In the genomic region with DNA sequence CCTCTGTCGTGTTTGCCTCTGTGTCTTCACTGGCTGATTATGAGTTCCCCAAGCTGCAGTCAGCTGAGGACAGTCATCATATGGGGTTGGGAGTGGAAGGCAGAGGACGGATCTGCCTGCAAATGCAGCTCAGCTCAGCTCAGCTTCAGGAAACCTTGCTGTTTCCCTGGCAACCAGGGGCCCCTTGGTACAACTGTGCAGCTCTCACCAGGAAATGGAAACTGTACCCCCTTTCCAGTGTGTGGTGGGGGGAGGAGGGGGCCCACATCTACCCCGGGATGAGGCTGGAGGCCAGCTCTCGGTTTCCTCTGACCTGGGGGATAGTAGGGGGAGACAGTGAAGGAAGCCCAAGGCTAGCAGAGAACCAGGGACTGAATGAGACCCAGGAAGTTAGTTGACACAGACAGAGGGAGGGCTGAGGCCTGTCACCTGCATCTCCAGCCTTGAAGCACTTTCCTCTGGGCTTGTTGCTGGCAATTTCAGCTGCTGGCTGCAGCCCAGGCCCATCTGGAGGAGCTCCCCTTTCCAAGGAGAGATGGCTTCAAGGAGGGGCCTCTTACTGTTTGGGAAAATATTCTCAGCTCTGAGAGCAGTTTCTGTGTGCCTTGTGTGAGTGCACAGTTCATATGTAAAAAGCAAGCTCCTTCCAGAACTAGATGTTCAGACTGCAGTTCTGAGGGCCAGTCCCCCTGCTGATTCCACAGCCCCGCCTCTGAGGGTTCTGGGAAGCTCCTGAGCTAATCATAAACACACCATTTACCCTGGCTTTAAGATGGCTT, we compare ENCODE assay signal across 7 cellular contexts. TPM values are rescaled to one million over a fixed set of nuclear protein-coding genes. Genes with fewer than 3 reads are reported as not detected.
A peak's percentile ranks its signal among the peaks of the same experiment; 100 is the strongest.
DNase-seq lines count a peak whose midpoint lies in the region; ATAC-seq and TF ChIP-seq lines count a peak whose summit lies in the region.

No MANE protein-coding gene starts in this region.

- H3K9me3 Mint-ChIP-seq in activated naive CD4-positive, alpha-beta T cell treated with anti-CD3 and anti-CD28 coated beads, Interleukin-2, amount 50 U/mL, for 72 hours, result no peaks in the 10 kb centered on the region

- H3K36me3 ChIP-seq in Panc1 (ENCODE audit: control insufficient read depth, insufficient read depth, low read length), result no peaks in the 10 kb centered on the region

- no peaks in the 10 kb centered on the region for H3K4me1 ChIP-seq in Panc1 (ENCODE audit: control insufficient read depth, insufficient read depth, low read length)
- peaks cover 30% of the 10 kb centered on the region for H3K4me1 ChIP-seq in right cardiac atrium (ENCODE audit: control insufficient read depth, insufficient read depth, low read length)

- H3K36me3 Mint-ChIP-seq in activated naive CD4-positive, alpha-beta T cell treated with anti-CD3 and anti-CD28 coated beads, Interleukin-2, amount 50 U/mL, for 72 hours, result peaks cover 17 to 37% of the 10 kb centered on the region in 2 donors

- H3K27ac Mint-ChIP-seq in activated naive CD4-positive, alpha-beta T cell treated with anti-CD3 and anti-CD28 coated beads, Interleukin-2, amount 50 U/mL, for 72 hours, result peak overlapping the region; percentile 86 to 97

- H3K27me3 ChIP-seq in Panc1 (ENCODE audit: control insufficient read depth, insufficient read depth, low read length) (no peaks in the 10 kb centered on the region), right cardiac atrium (ENCODE audit: control insufficient read depth, insufficient read depth) (no peaks in the 10 kb centered on the region)

- intact Hi-C loops in Panc1 (cut with micrococcal nuclease; ENCODE audit: unreplicated experiment) (no loop called here), right cardiac atrium (cut with DNase I) (no loop called here)

- in situ Hi-C loops in Panc1 (cut with HindIII; ENCODE audit: low pct_unique_long_range_greater_than_20kb, low sequenced_read_pairs), result no loop called here

- no peaks in the 10 kb centered on the region for H3K9me3 ChIP-seq in Panc1 (ENCODE audit: control insufficient read depth, insufficient read depth, low read depth, low read length)
- no peaks in the 10 kb centered on the region for H3K9me3 ChIP-seq in right cardiac atrium (ENCODE audit: control insufficient read depth, low read length)

- WGBS in right cardiac atrium, result 21% methylated on average over 5 of the region's 5 CpGs

- H3K4me3 ChIP-seq in Panc1 (ENCODE audit: low read depth in 2 of 2, low read length in 2 of 2) (no peak overlapping the region), right cardiac atrium (ENCODE audit: low read length) (no peak overlapping the region)

- no peak for DNase-seq in Panc1 (ENCODE audit: low read depth, low spot score)
- DNase-seq in activated naive CD4-positive, alpha-beta T cell treated with anti-CD3 and anti-CD28 coated beads, Interleukin-2, amount 50 U/mL, for 72 hours (ENCODE audit: low spot score in 2 of 2), result peak in 1 of 2 donors; percentile 65
- peak in 2 of 3 donors; percentile 73 to 80 for DNase-seq in right cardiac atrium
- peak; percentile 63 to 68 for DNase-seq in stimulated activated CD4-positive, alpha-beta T cell treated with anti-CD3 and anti-CD28 coated beads, Interleukin-2, amount 100 ng/mL, for 24 hours
- DNase-seq in HuH-7 (ENCODE audit: low spot score), result no peak

- CTCF ChIA-PET in Panc1 (lab: Charles Lee), result interaction anchor here (0.6 to 1.3 kb wide), 2 partner anchors 14 to 21 kb away, joined by 3 to 4 read pairs; no protein-coding TSS in a partner anchor

- ATAC-seq in GM18858 (IDR thresholded peaks at IDR 0.05; ENCODE audit: unreplicated experiment) (peak; percentile 34), HG02870 (IDR thresholded peaks at IDR 0.05; ENCODE audit: unreplicated experiment) (peak; percentile 32), Panc1 (peak; percentile 14; the same call in 1 of the 2 replicates), right cardiac atrium (peak; percentile 48 to 55)
- ATAC-seq in activated naive CD4-positive, alpha-beta T cell treated with anti-CD3 and anti-CD28 coated beads, Interleukin-2, amount 50 U/mL, for 72 hours, result peak; percentile 13 to 65

- BruUV-seq in Panc1 (replicated peaks; lab: Mats Ljungman, UMichigan), result no TSS peak

- H3K27ac ChIP-seq in Panc1 (ENCODE audit: low read length), result no peak overlapping the region
- H3K27ac ChIP-seq in right cardiac atrium (ENCODE audit: low read length), result peak overlapping the region; percentile 87

- no peak for TF ChIP-seq CTCF in Panc1 (IDR thresholded peaks at IDR 0.05)

- POLR2A ChIA-PET in Panc1 (lab: Charles Lee), result no interaction called here

RNA-seq across cellular contexts. Expression of a gene that starts 6.9 kb away (rescaled TPM):
- total RNA-seq in Panc1 (2021; ENCODE audit: unreplicated experiment) (60.0 TPM), right cardiac atrium (100 to 1,000 TPM; 220 to 238 (median 232) TPM)
- 95.2 TPM for polyA plus RNA-seq in Panc1 (2012; ENCODE audit: insufficient read length)
- 100 to 1,000 TPM; 282 to 356 TPM for total RNA-seq in activated naive CD4-positive, alpha-beta T cell treated with anti-CD3 and anti-CD28 coated beads, Interleukin-2, amount 50 U/mL, for 72 hours
- 203 TPM for polyA plus RNA-seq in right cardiac atrium

Comparison
In these comparisons a context has a peak if more than half of its experiments do, and no peak if none do; other contexts are left out.
1. DNase-seq: peak in right cardiac atrium (2 of 3) and stimulated activated CD4-positive, alpha-beta T cell treated with anti-CD3 and anti-CD28 coated beads, Interleukin-2, amount 100 ng/mL, for 24 hours (2 of 2); none in Panc1 (single experiment) and HuH-7 (single experiment).
2. Peak in every context shown above with its lines, with median percentiles within 50 percentile points of each other: ATAC-seq.